In genomic region chr9:35606726-35607125, GRCh38 we compare ENCODE assay signal across 11 cellular contexts. TPM values are rescaled to one million over a fixed set of nuclear protein-coding genes. Genes with fewer than 3 reads are reported as not detected.
DNase-seq lines count a peak whose midpoint lies in the region; ATAC-seq and TF ChIP-seq lines count a peak whose summit lies in the region.
"Had no signal": no experiment of that assay in that cellular context is flagged by ENCODE, and none has a peak within 500 bp of the region (broad histone marks: within the 10 kb centered on the region; RNA-seq: fewer than 3 reads in every experiment).

No MANE protein-coding gene starts in this region.

- 79% methylated on average over 7 of the region's 7 CpGs for WGBS in mammary epithelial cell (ENCODE audit: low coverage, missing lambda C conversion rate)

- no peaks in the 10 kb centered on the region for H3K9me3 ChIP-seq in BLaER1 treated with 17β-estradiol and CSF1 and Interleukin-3, amounts not matched to agents 10 nM and 100 nM (replicated peaks in 1 of 11)
- H3K9me3 ChIP-seq in mammary epithelial cell (replicated peaks; ENCODE audit: insufficient read depth, low read length): no peaks in the 10 kb centered on the region
- H3K9me3 ChIP-seq: SJCRH30 had no signal

- peaks cover 33 to 52% (median 43%) of the 10 kb centered on the region in 11 experiments for H3K36me3 ChIP-seq in BLaER1 treated with 17β-estradiol and CSF1 and Interleukin-3, amounts not matched to agents 10 nM and 100 nM
- H3K36me3 ChIP-seq in KMS-11 (ENCODE audit: insufficient read depth): no peaks in the 10 kb centered on the region
- no peaks in the 10 kb centered on the region for H3K36me3 ChIP-seq in mammary epithelial cell (ENCODE audit: insufficient read depth, low read length)
- H3K36me3 ChIP-seq: SJCRH30 had no signal

- POLR2A ChIA-PET in RWPE1 (lab: Yijun Ruan, JAX; ENCODE audit: low non-redundant PET): no interaction called here

- no peak for ATAC-seq in natural killer cell treated with Interleukin-12 subunit alpha and Interleukin-12 subunit beta and Interleukin-15 and Interleukin-18, amount 100 ng/mL, for 72 hours
- ATAC-seq in HG03457 (IDR thresholded peaks at IDR 0.05; ENCODE audit: unreplicated experiment) (no peak), HG03439 (IDR thresholded peaks at IDR 0.05; ENCODE audit: unreplicated experiment) (no peak)
- ATAC-seq: right cardiac atrium had no signal

- H3K4me2 ChIP-seq in BLaER1 treated with 17β-estradiol and CSF1 and Interleukin-3, amounts not matched to agents 10 nM and 100 nM: peak overlapping the region; percentile 83 to 100 (median 98)
- H3K4me2 ChIP-seq in KMS-11 (peak overlapping the region; percentile 79; the same call in 1 of the 2 replicates), mammary epithelial cell (ENCODE audit: insufficient read depth, low read depth, low read length) (peak overlapping the region; percentile 94)

- H3K9ac ChIP-seq in BLaER1 treated with 17β-estradiol and CSF1 and Interleukin-3, amounts not matched to agents 10 nM and 100 nM: peak overlapping the region in 10 of 11 experiments; percentile 83 to 95 (median 89); a peak in 17 of 22 replicates
- no peak overlapping the region for H3K9ac ChIP-seq in KMS-11
- H3K9ac ChIP-seq in mammary epithelial cell (ENCODE audit: insufficient read depth, low read length): no peak overlapping the region

- H3K36me3 Mint-ChIP-seq in natural killer cell treated with Interleukin-12 subunit alpha and Interleukin-12 subunit beta and Interleukin-15 and Interleukin-18, amount 100 ng/mL, for 72 hours: no peaks in the 10 kb centered on the region

- CTCF ChIA-PET in mammary epithelial cell (lab: Charles Lee; ENCODE audit: low non-redundant PET): no interaction called here
- CTCF ChIA-PET in RWPE1 (lab: Yijun Ruan, JAX): no interaction called here

- BruUV-seq in mammary epithelial cell (replicated peaks; lab: Mats Ljungman, UMichigan): no TSS peak

- dilution Hi-C loops in mammary epithelial cell (cut with HindIII; ENCODE audit: low sequenced_read_pairs): no loop called here

- no peaks in the 10 kb centered on the region for H3K27me3 ChIP-seq in BLaER1 treated with 17β-estradiol and CSF1 and Interleukin-3, amounts not matched to agents 10 nM and 100 nM
- H3K27me3 ChIP-seq in KMS-11 (ENCODE audit: insufficient read depth, low read depth): no peaks in the 10 kb centered on the region
- no peaks in the 10 kb centered on the region for H3K27me3 ChIP-seq in mammary epithelial cell (ENCODE audit: insufficient read depth, low read length)
- H3K27me3 ChIP-seq: cardiac muscle cell, SJCRH30 had no signal

- peak overlapping the region; percentile 83 to 90 (median 88); a peak in 19 of 20 replicates for H3K4me3 ChIP-seq in BLaER1 treated with 17β-estradiol and CSF1 and Interleukin-3, amounts not matched to agents 10 nM and 100 nM
- H3K4me3 ChIP-seq in KMS-11 (IDR thresholded peaks at IDR 0.05; ENCODE audit: insufficient read depth, low read depth, low read length) (no peak overlapping the region), mammary epithelial cell (replicated peaks in 1 of 3; ENCODE audit: insufficient read depth in 1 of 3, low read depth in 2 of 3, low read length in 3 of 3) (no peak overlapping the region)

- H3K9me3 Mint-ChIP-seq in natural killer cell treated with Interleukin-12 subunit alpha and Interleukin-12 subunit beta and Interleukin-15 and Interleukin-18, amount 100 ng/mL, for 72 hours: no peaks in the 10 kb centered on the region

- H3K27me3 Mint-ChIP-seq in natural killer cell treated with Interleukin-12 subunit alpha and Interleukin-12 subunit beta and Interleukin-15 and Interleukin-18, amount 100 ng/mL, for 72 hours: no peaks in the 10 kb centered on the region

- peaks cover 11 to 51% (median 30%) of the 10 kb centered on the region in 11 experiments; a peak in 18 of 22 replicates for H4K20me1 ChIP-seq in BLaER1 treated with 17β-estradiol and CSF1 and Interleukin-3, amounts not matched to agents 10 nM and 100 nM
- H4K20me1 ChIP-seq in KMS-11 (ENCODE audit: insufficient read depth) (no peaks in the 10 kb centered on the region), mammary epithelial cell (ENCODE audit: insufficient read depth, low read length) (no peaks in the 10 kb centered on the region)

- H3K4me3 Mint-ChIP-seq in natural killer cell treated with Interleukin-12 subunit alpha and Interleukin-12 subunit beta and Interleukin-15 and Interleukin-18, amount 100 ng/mL, for 72 hours: peak overlapping the region; percentile 45

- intact Hi-C loops in mammary epithelial cell (cut with micrococcal nuclease): loop anchor here (10.0 kb wide), 1 partner anchor 492 kb away; the partner anchor contains the start of gene ATOSB

- H3K27ac Mint-ChIP-seq in natural killer cell treated with Interleukin-12 subunit alpha and Interleukin-12 subunit beta and Interleukin-15 and Interleukin-18, amount 100 ng/mL, for 72 hours: peak overlapping the region in 1 of 2 donors; percentile 40

- no peak overlapping the region for H3K27ac ChIP-seq in BLaER1 treated with 17β-estradiol and CSF1 and Interleukin-3, amounts not matched to agents 10 nM and 100 nM
- no peak overlapping the region for H3K27ac ChIP-seq in KMS-11
- no peak overlapping the region for H3K27ac ChIP-seq in mammary epithelial cell (ENCODE audit: insufficient read depth, low read depth, low read length)
- H3K27ac ChIP-seq in RWPE1: no peak overlapping the region
- H3K27ac ChIP-seq: cardiac muscle cell, SJCRH30 had no signal

- no peaks in the 10 kb centered on the region for H3K79me2 ChIP-seq in KMS-11 (ENCODE audit: insufficient read depth, low read depth)
- H3K79me2 ChIP-seq in mammary epithelial cell (ENCODE audit: insufficient read depth, low read length): peaks cover 25% of the 10 kb centered on the region

- TF ChIP-seq CTCF in KMS-11 (conservative IDR thresholded peaks at IDR 0.05; ENCODE audit: low read depth, low read length): no peak
- no peak for TF ChIP-seq CTCF in mammary epithelial cell (conservative IDR thresholded peaks at IDR 0.05 in 1 of 2, IDR thresholded peaks at IDR 0.05 in 1 of 2; ENCODE audit: extremely low read depth in 1 of 2, insufficient read depth in 1 of 2, low read depth in 1 of 2, low read length in 2 of 2)
- no peak for TF ChIP-seq CTCF in RWPE1 (conservative IDR thresholded peaks at IDR 0.05; ENCODE audit: low read depth)

- H3K4me1 ChIP-seq in BLaER1 treated with 17β-estradiol and CSF1 and Interleukin-3, amounts not matched to agents 10 nM and 100 nM: peaks cover 29 to 65% (median 47%) of the 10 kb centered on the region in 10 experiments
- H3K4me1 ChIP-seq in KMS-11 (ENCODE audit: low read depth, poor library complexity, severe bottlenecking): peaks cover 4% of the 10 kb centered on the region
- peaks cover 28% of the 10 kb centered on the region for H3K4me1 ChIP-seq in mammary epithelial cell (ENCODE audit: insufficient read depth, low read length)

- peaks cover 41 to 49% of the 10 kb centered on the region in 2 donors for H3K4me1 Mint-ChIP-seq in natural killer cell treated with Interleukin-12 subunit alpha and Interleukin-12 subunit beta and Interleukin-15 and Interleukin-18, amount 100 ng/mL, for 72 hours (ENCODE audit: low read depth in 2 of 2)

- DNase-seq in mammary epithelial cell: no peak
- DNase-seq in natural killer cell treated with Interleukin-12 subunit alpha and Interleukin-12 subunit beta and Interleukin-15 and Interleukin-18, amount 100 ng/mL, for 72 hours (ENCODE audit: low spot score): no peak
- DNase-seq in RWPE1 (ENCODE audit: low spot score): no peak
- DNase-seq in stimulated activated CD4-positive, alpha-beta T cell treated with anti-CD3 and anti-CD28 coated beads, Interleukin-2, amount 100 ng/mL, for 48 hours: no peak

- H2AFZ ChIP-seq in KMS-11 (ENCODE audit: low read depth): no peak overlapping the region
- no peak overlapping the region for H2AFZ ChIP-seq in mammary epithelial cell (ENCODE audit: low read depth, low read length)

- in situ Hi-C loops in mammary epithelial cell (cut with MboI; ENCODE audit: low sequenced_read_pairs in 2 of 2): no loop called here

RNA-seq across cellular contexts. Expression of gene TESK1, which starts 1.7 kb away (rescaled TPM):
- 10 to 100 TPM; 22.7 to 37.9 TPM for total RNA-seq in mammary epithelial cell
- polyA plus RNA-seq in mammary epithelial cell: 13.1 TPM
- polyA minus RNA-seq in mammary epithelial cell: 24.4 TPM
- total RNA-seq in natural killer cell treated with Interleukin-12 subunit alpha and Interleukin-12 subunit beta and Interleukin-15 and Interleukin-18, amount 100 ng/mL, for 72 hours: 10 to 100 TPM; 41.4 to 43.3 TPM

RNA-seq across cellular contexts. Expression of gene CD72, which starts 11.5 kb away (rescaled TPM):
- 1 to 10 TPM; 1.5 to 1.7 TPM for total RNA-seq in mammary epithelial cell
- polyA plus RNA-seq in mammary epithelial cell: 0.49 TPM
- not detected for polyA minus RNA-seq in mammary epithelial cell
- total RNA-seq in natural killer cell treated with Interleukin-12 subunit alpha and Interleukin-12 subunit beta and Interleukin-15 and Interleukin-18, amount 100 ng/mL, for 72 hours: 1 to 10 TPM; 7.0 to 8.8 TPM
- total RNA-seq: SJCRH30 had no signal

RNA-seq across cellular contexts. Expression of gene SIT1, which starts 44.0 kb away (rescaled TPM):
- total RNA-seq in mammary epithelial cell: not detected
- not detected for polyA plus RNA-seq in mammary epithelial cell
- not detected for polyA minus RNA-seq in mammary epithelial cell
- 1 to 10 TPM; 3.5 to 7.1 TPM for total RNA-seq in natural killer cell treated with Interleukin-12 subunit alpha and Interleukin-12 subunit beta and Interleukin-15 and Interleukin-18, amount 100 ng/mL, for 72 hours
- total RNA-seq: cardiac muscle cell, SJCRH30 had no signal

RNA-seq across cellular contexts. Expression of gene RMRP, which starts 51.1 kb away (rescaled TPM):
- over 10,000 TPM; 16,267 to 114,057 TPM for total RNA-seq in mammary epithelial cell
- polyA plus RNA-seq in mammary epithelial cell: 37.3 TPM
- 5,045 TPM for polyA minus RNA-seq in mammary epithelial cell
- 1,000 to 10,000 TPM; 3,856 to 4,437 TPM for total RNA-seq in natural killer cell treated with Interleukin-12 subunit alpha and Interleukin-12 subunit beta and Interleukin-15 and Interleukin-18, amount 100 ng/mL, for 72 hours
- polyA plus RNA-seq: cardiac muscle cell had no signal

RNA-seq across cellular contexts. Expression of gene CCDC107, which starts 51.4 kb away (rescaled TPM):
- 10 to 100 TPM; 16.3 TPM for total RNA-seq in mammary epithelial cell
- polyA plus RNA-seq in mammary epithelial cell: 13.4 TPM
- 2.9 TPM for polyA minus RNA-seq in mammary epithelial cell
- 10 to 100 TPM; 12.0 to 21.5 TPM for total RNA-seq in natural killer cell treated with Interleukin-12 subunit alpha and Interleukin-12 subunit beta and Interleukin-15 and Interleukin-18, amount 100 ng/mL, for 72 hours

Comparison
In these comparisons a context has a peak if more than half of its experiments do, and no peak if none do; other contexts are left out.
1. H3K4me3 ChIP-seq: peak in BLaER1 treated with 17β-estradiol and CSF1 and Interleukin-3, amounts not matched to agents 10 nM and 100 nM (10 of 10); none in KMS-11 (single experiment) and mammary epithelial cell (0 of 3).
2. H3K9ac ChIP-seq: peak in BLaER1 treated with 17β-estradiol and CSF1 and Interleukin-3, amounts not matched to agents 10 nM and 100 nM (10 of 11); none in KMS-11 (single experiment) and mammary epithelial cell (single experiment).
3. RNA of gene SIT1, which starts 44.0 kb away (total RNA-seq): 3.5 to 7.1 TPM in natural killer cell treated with Interleukin-12 subunit alpha and Interleukin-12 subunit beta and Interleukin-15 and Interleukin-18, amount 100 ng/mL, for 72 hours; not detected in mammary epithelial cell; every median in the first group is over 4 times any median in the second.
4. Peak in every context shown above with its lines, with median percentiles within 50 percentile points of each other: H3K4me2 ChIP-seq.